8 cellular contexts compared by ENCODE assay signal in the genomic region with DNA sequence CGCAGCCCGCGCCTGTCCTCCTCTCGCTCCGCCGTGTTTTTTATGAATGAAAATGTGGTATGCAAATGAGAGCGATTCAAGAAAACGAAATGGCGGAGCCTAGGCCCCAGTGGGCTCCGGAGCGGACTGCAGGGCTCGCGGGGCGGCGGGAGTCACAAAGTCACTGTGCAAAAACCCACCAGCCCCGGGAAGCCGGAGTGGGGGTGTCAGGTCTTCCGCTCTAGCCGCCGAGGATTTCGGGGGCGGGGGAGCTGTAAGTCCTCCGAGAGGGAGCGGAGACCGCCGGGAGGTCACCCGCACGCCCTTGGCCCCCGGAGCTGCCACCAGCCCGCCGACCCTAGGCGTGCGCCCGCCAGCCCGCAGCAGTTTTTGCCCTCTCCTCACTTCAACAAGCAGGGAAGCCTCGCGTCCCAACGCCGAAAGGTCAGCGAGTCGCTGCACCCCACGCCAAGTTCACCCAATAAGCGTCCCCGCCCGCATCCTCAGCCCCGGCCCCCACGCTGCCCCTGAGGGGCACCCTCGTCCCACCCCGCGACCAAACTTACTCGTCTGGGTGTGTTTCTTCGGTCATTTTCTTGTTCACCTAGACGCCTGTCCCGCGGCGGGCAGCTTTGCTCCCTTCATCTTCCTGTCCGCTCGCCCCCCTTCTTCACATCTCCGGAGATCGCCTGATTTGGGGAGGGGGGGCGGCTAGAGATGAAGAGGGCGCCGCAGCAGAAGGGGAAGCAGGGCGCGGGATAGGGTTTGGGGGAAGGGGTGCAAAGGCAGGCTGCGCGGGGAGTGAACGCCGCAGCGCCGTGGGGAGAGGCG. TPM values are rescaled to one million over a fixed set of nuclear protein-coding genes. Genes with fewer than 3 reads are reported as not detected.
DNase-seq lines count a peak whose midpoint lies in the region; ATAC-seq and TF ChIP-seq lines count a peak whose summit lies in the region.

No MANE protein-coding gene starts in this region.

- no peaks in the 10 kb centered on the region for H3K36me3 Mint-ChIP-seq in activated naive CD4-positive, alpha-beta T cell treated with anti-CD3 and anti-CD28 coated beads for 36 hours (ENCODE audit: low read depth)

- intact Hi-C loops in PC-9 (cut with micrococcal nuclease; ENCODE audit: unreplicated experiment) (loop anchor here (1.0 to 5.0 kb wide), 7 partner anchors 48 to 909 kb away; a partner anchor contains a TSS), uterus (cut with DNase I; ENCODE audit: low total_unique reads) (no loop called here)
- intact Hi-C loops in activated naive CD4-positive, alpha-beta T cell treated with anti-CD3 and anti-CD28 coated beads for 36 hours (cut with micrococcal nuclease): loop anchor here (1.0 to 10.0 kb wide), 11 partner anchors 73 to 1587 kb away; a partner anchor contains a TSS

- no peak for TF ChIP-seq POLR2A in uterus (IDR thresholded peaks at IDR 0.05)

- H3F3A ChIP-seq in PC-9 (ENCODE audit: insufficient read depth, low read depth): peaks cover 41% of the 10 kb centered on the region

- H3K27ac ChIP-seq in BLaER1 treated with 17β-estradiol and CSF1 and Interleukin-3, amounts not matched to agents 10 nM and 100 nM: peak overlapping the region; percentile 73 to 91 (median 86)
- H3K27ac ChIP-seq in PC-9: peak overlapping the region; percentile 59
- peak overlapping the region; percentile 90 to 98 for H3K27ac ChIP-seq in uterus

- H3K9me2 ChIP-seq in PC-9 (ENCODE audit: insufficient read depth): no peaks in the 10 kb centered on the region

- no peak for TF ChIP-seq CTCF in PC-9 (conservative IDR thresholded peaks at IDR 0.05)
- no peak for TF ChIP-seq CTCF in uterus (IDR thresholded peaks at IDR 0.05)

- peak overlapping the region; percentile 84 to 96 (median 92) for H3K4me3 ChIP-seq in BLaER1 treated with 17β-estradiol and CSF1 and Interleukin-3, amounts not matched to agents 10 nM and 100 nM
- H3K4me3 ChIP-seq in PC-9: peak overlapping the region; percentile 91
- peak overlapping the region; percentile 85 to 87 for H3K4me3 ChIP-seq in uterus

- CTCF ChIA-PET in PC-9 (lab: Charles Lee): no interaction called here
- CTCF ChIA-PET in activated naive CD4-positive, alpha-beta T cell treated with anti-CD3 and anti-CD28 coated beads for 36 hours (lab: Charles Lee): interaction anchor here (0.7 to 0.9 kb wide), 2 partner anchors 130 to 203 kb away, joined by 3 read pairs; no protein-coding TSS in a partner anchor

- POLR2A ChIA-PET in PC-9 (lab: Charles Lee; ENCODE audit: unreplicated experiment): interaction anchor here (0.6 kb wide), 1 partner anchor 34 kb away, joined by 5 read pairs; no protein-coding TSS in a partner anchor

- peaks cover 71% of the 10 kb centered on the region for H3K79me2 ChIP-seq in PC-9 (ENCODE audit: low read depth)

- BruUV-seq in PC-9 (replicated peaks; lab: Mats Ljungman, UMichigan): TSS peak; percentile 27

- H3K4me1 Mint-ChIP-seq in activated naive CD4-positive, alpha-beta T cell treated with anti-CD3 and anti-CD28 coated beads for 36 hours (ENCODE audit: low read depth): peaks cover 6% of the 10 kb centered on the region

- peaks cover 44 to 51% (median 49%) of the 10 kb centered on the region in 11 experiments for H4K20me1 ChIP-seq in BLaER1 treated with 17β-estradiol and CSF1 and Interleukin-3, amounts not matched to agents 10 nM and 100 nM
- H4K20me1 ChIP-seq in PC-9 (ENCODE audit: insufficient read depth): peaks cover 28% of the 10 kb centered on the region

- peaks cover 24 to 44% (median 37%) of the 10 kb centered on the region in 10 experiments for H3K4me1 ChIP-seq in BLaER1 treated with 17β-estradiol and CSF1 and Interleukin-3, amounts not matched to agents 10 nM and 100 nM
- H3K4me1 ChIP-seq in PC-9 (replicated peaks; ENCODE audit: insufficient read depth) (peaks cover 48% of the 10 kb centered on the region), uterus (peaks cover 0 to 4% of the 10 kb centered on the region in 2 donors)

- H3K9me3 Mint-ChIP-seq in activated naive CD4-positive, alpha-beta T cell treated with anti-CD3 and anti-CD28 coated beads for 36 hours: no peaks in the 10 kb centered on the region

- H3K4me2 ChIP-seq in BLaER1 treated with 17β-estradiol and CSF1 and Interleukin-3, amounts not matched to agents 10 nM and 100 nM: peak overlapping the region; percentile 90 to 98 (median 98)
- peak overlapping the region; percentile 87 for H3K4me2 ChIP-seq in PC-9

- H3K4me3 Mint-ChIP-seq in activated naive CD4-positive, alpha-beta T cell treated with anti-CD3 and anti-CD28 coated beads for 36 hours: peak overlapping the region; percentile 91

- peaks cover 0 to 6% (median 0%) of the 10 kb centered on the region in 11 experiments; a peak in 3 of 22 replicates for H3K36me3 ChIP-seq in BLaER1 treated with 17β-estradiol and CSF1 and Interleukin-3, amounts not matched to agents 10 nM and 100 nM
- H3K36me3 ChIP-seq in PC-9 (ENCODE audit: low read depth) (0 out of 2 replicates have a peak, but pooled peaks cover 4% of the 10 kb centered on the region), uterus (no peaks in the 10 kb centered on the region)

- H2AFZ ChIP-seq in PC-9: peak overlapping the region; percentile 84

- peak overlapping the region; percentile 68 for H3K27ac Mint-ChIP-seq in activated naive CD4-positive, alpha-beta T cell treated with anti-CD3 and anti-CD28 coated beads for 36 hours

- DNase-seq in GM19238 (ENCODE audit: insufficient read length, low spot score): peak; percentile 53
- DNase-seq in PC-9: peak; percentile 47 to 58
- peak; percentile 50 for DNase-seq in activated naive CD4-positive, alpha-beta T cell treated with anti-CD3 and anti-CD28 coated beads for 36 hours
- peak; percentile 65 for DNase-seq in germinal center (ENCODE audit: low spot score)
- DNase-seq in nucleus accumbens (lab: John Stamatoyannopoulos, UW): peak in 46 of 56 donors; percentile 22 to 75 (median 52)
- peak; percentile 40 to 67 for DNase-seq in uterus

- H3K9me3 ChIP-seq in BLaER1 treated with 17β-estradiol and CSF1 and Interleukin-3, amounts not matched to agents 10 nM and 100 nM (replicated peaks in 1 of 11): no peaks in the 10 kb centered on the region
- H3K9me3 ChIP-seq in PC-9 (ENCODE audit: insufficient read depth, low read depth) (no peaks in the 10 kb centered on the region), uterus (no peaks in the 10 kb centered on the region)

- H3K27me3 Mint-ChIP-seq in activated naive CD4-positive, alpha-beta T cell treated with anti-CD3 and anti-CD28 coated beads for 36 hours (ENCODE audit: low read depth): peaks cover 22% of the 10 kb centered on the region

- ATAC-seq in HG03457 (IDR thresholded peaks at IDR 0.05; ENCODE audit: unreplicated experiment): peak; percentile 25

- H3K9ac ChIP-seq in BLaER1 treated with 17β-estradiol and CSF1 and Interleukin-3, amounts not matched to agents 10 nM and 100 nM: peak overlapping the region; percentile 78 to 94 (median 90)

- no peaks in the 10 kb centered on the region; a peak in 1 of 22 replicates for H3K27me3 ChIP-seq in BLaER1 treated with 17β-estradiol and CSF1 and Interleukin-3, amounts not matched to agents 10 nM and 100 nM
- H3K27me3 ChIP-seq in PC-9 (ENCODE audit: insufficient read depth, low read depth): no peaks in the 10 kb centered on the region
- no peaks in the 10 kb centered on the region for H3K27me3 ChIP-seq in uterus

RNA-seq across cellular contexts. Expression of a gene that starts 0.8 kb away (rescaled TPM):
- total RNA-seq in PC-9 (2021): 33.5 and 33.6 TPM in 2 replicates
- total RNA-seq in activated naive CD4-positive, alpha-beta T cell treated with anti-CD3 and anti-CD28 coated beads for 36 hours: 10 to 100 TPM in 1 of 2 experiments, 1 to 10 TPM in 1; 8.0 to 11.4 TPM
- total RNA-seq in uterus: 10 to 100 TPM; 15.6 to 63.0 (median 44.8) TPM

Comparison
In these comparisons a context has a peak if more than half of its experiments do, and no peak if none do; other contexts are left out.
1. Peak in every context shown above with its lines: DNase-seq, ATAC-seq, H3K4me3 ChIP-seq and H3K27ac ChIP-seq.